ENCODE assay signal across 16 cellular contexts in genomic region chr17:55705847-55706246, GRCh38. TPM values are rescaled to one million over a fixed set of nuclear protein-coding genes. Genes with fewer than 3 reads are reported as not detected.
DNase-seq lines count a peak whose midpoint lies in the region; ATAC-seq and TF ChIP-seq lines count a peak whose summit lies in the region.
"Had no signal": no experiment of that assay in that cellular context is flagged by ENCODE, and none has a peak within 500 bp of the region (broad histone marks: within the 10 kb centered on the region; RNA-seq: fewer than 3 reads in every experiment).

No MANE protein-coding gene starts in this region.

- H3K4me1 ChIP-seq in mesendoderm (ENCODE audit: control insufficient read depth, low read depth, low read length) = peaks cover 4% of the 10 kb centered on the region

- no peaks in the 10 kb centered on the region for H3K79me2 ChIP-seq in mesendoderm (ENCODE audit: control insufficient read depth, insufficient read depth, low read length)

- H2BK5ac ChIP-seq in mesendoderm (ENCODE audit: low read length) = no peak overlapping the region

- H3K23ac ChIP-seq in mesendoderm (ENCODE audit: low read length) = no peak overlapping the region

- peaks cover 0 to 3% of the 10 kb centered on the region in 2 donors for H3K36me3 Mint-ChIP-seq in stimulated activated naive B cell treated with anti-CD40 and anti-IgM and Interleukin-4, amounts not matched to agents 10 μg/mL and 1 μg/mL and 100 μg/mL, for 72 hours
- H3K36me3 Mint-ChIP-seq: activated naive CD4-positive, alpha-beta T cell treated with anti-CD3 and anti-CD28 coated beads, Interleukin-2, amount 50 U/mL, for 24 hours had no signal

- H3K27ac ChIP-seq in mesendoderm (ENCODE audit: low read depth, low read length) = no peak overlapping the region

- H3K27me3 Mint-ChIP-seq in stimulated activated naive B cell treated with anti-CD40 and anti-IgM and Interleukin-4, amounts not matched to agents 10 μg/mL and 1 μg/mL and 100 μg/mL, for 72 hours = peaks cover 31 to 40% of the 10 kb centered on the region in 2 donors

- H3K9ac ChIP-seq in mesendoderm (ENCODE audit: low read length) = no peak overlapping the region

- H3K4me3 Mint-ChIP-seq in stimulated activated naive B cell treated with anti-CD40 and anti-IgM and Interleukin-4, amounts not matched to agents 10 μg/mL and 1 μg/mL and 100 μg/mL, for 72 hours = no peak overlapping the region
- H3K4me3 Mint-ChIP-seq: activated naive CD4-positive, alpha-beta T cell treated with anti-CD3 and anti-CD28 coated beads, Interleukin-2, amount 50 U/mL, for 24 hours; nephron progenitor cell had no signal

- H2BK15ac ChIP-seq in mesendoderm (replicated peaks; ENCODE audit: low read depth) = no peak overlapping the region

- H3K36me3 ChIP-seq in mesendoderm (ENCODE audit: control insufficient read depth, insufficient read depth, low read length) = no peaks in the 10 kb centered on the region
- H3K36me3 ChIP-seq: spleen had no signal

- DNase-seq in NCI-H1092 treated with DMSO at 0.1 percent for 48 hours (lab: John Stamatoyannopoulos, UW) (peak; percentile 5), NCI-H1092 (lab: John Stamatoyannopoulos, UW) (no peak), NCI-H510A treated with DMSO at 0.1 percent for 48 hours (lab: John Stamatoyannopoulos, UW) (peak; percentile 78), mesendoderm (no peak), ureter (ENCODE audit: low spot score) (no peak), foreskin fibroblast (no peak)
- DNase-seq in stimulated activated naive B cell treated with anti-CD40 and anti-IgM and Interleukin-4, amounts not matched to agents 10 μg/mL and 1 μg/mL and 100 μg/mL, for 72 hours = peak; percentile 4
- DNase-seq: 8988T; activated CD4-positive, alpha-beta T cell treated with anti-CD3 and anti-CD28 coated beads, Interleukin-2, amount 50 U/mL, for 48 hours; NCI-H526; nephron progenitor cell; spleen; stimulated activated CD8-positive, alpha-beta memory T cell treated with anti-CD3 and anti-CD28 coated beads, Interleukin-4, amount 100 ng/mL, for 48 hours had no signal

- no peaks in the 10 kb centered on the region for H3K27me3 ChIP-seq in mesendoderm (ENCODE audit: insufficient read depth, low read length, poor library complexity)
- H3K27me3 ChIP-seq: spleen had no signal

- no peak overlapping the region for H3K4me2 ChIP-seq in mesendoderm (ENCODE audit: low read length)

- no peaks in the 10 kb centered on the region for H3K4me1 Mint-ChIP-seq in stimulated activated naive B cell treated with anti-CD40 and anti-IgM and Interleukin-4, amounts not matched to agents 10 μg/mL and 1 μg/mL and 100 μg/mL, for 72 hours
- H3K4me1 Mint-ChIP-seq: activated naive CD4-positive, alpha-beta T cell treated with anti-CD3 and anti-CD28 coated beads, Interleukin-2, amount 50 U/mL, for 24 hours had no signal

- H2AK5ac ChIP-seq in mesendoderm (ENCODE audit: low read length) = no peak overlapping the region

- H3K4ac ChIP-seq in mesendoderm (ENCODE audit: low read depth, low read length) = no peak overlapping the region

- H3K56ac ChIP-seq in mesendoderm (ENCODE audit: low read length) = no peak overlapping the region

- no peak overlapping the region for H3K18ac ChIP-seq in mesendoderm (ENCODE audit: low read length)

- no peak for TF ChIP-seq CTCF in foreskin fibroblast (IDR thresholded peaks at IDR 0.05; ENCODE audit: low read depth, low read length)

- no peak overlapping the region for H4K5ac ChIP-seq in mesendoderm (ENCODE audit: low read length)

- ATAC-seq in HG02885 (IDR thresholded peaks at IDR 0.05; ENCODE audit: poor library complexity, unreplicated experiment) = peak; percentile 84
- peak in 1 of 2 donors; percentile 55 for ATAC-seq in stimulated activated naive B cell treated with anti-CD40 and anti-IgM and Interleukin-4, amounts not matched to agents 10 μg/mL and 1 μg/mL and 100 μg/mL, for 72 hours (replicated peaks)

- no peak overlapping the region for H3K27ac Mint-ChIP-seq in stimulated activated naive B cell treated with anti-CD40 and anti-IgM and Interleukin-4, amounts not matched to agents 10 μg/mL and 1 μg/mL and 100 μg/mL, for 72 hours
- H3K27ac Mint-ChIP-seq: activated naive CD4-positive, alpha-beta T cell treated with anti-CD3 and anti-CD28 coated beads, Interleukin-2, amount 50 U/mL, for 24 hours; nephron progenitor cell had no signal

- H3K4me3 ChIP-seq in mesendoderm (ENCODE audit: low read length) (no peak overlapping the region), foreskin fibroblast (ENCODE audit: low read depth in 1 of 2, low read length in 2 of 2) (no peak overlapping the region)
- H3K4me3 ChIP-seq: spleen had no signal

- no peak overlapping the region for H2BK120ac ChIP-seq in mesendoderm (ENCODE audit: low read depth, low read length)

- peaks cover 8 to 14% of the 10 kb centered on the region in 2 donors for H3K9me3 Mint-ChIP-seq in stimulated activated naive B cell treated with anti-CD40 and anti-IgM and Interleukin-4, amounts not matched to agents 10 μg/mL and 1 μg/mL and 100 μg/mL, for 72 hours
- H3K9me3 Mint-ChIP-seq: activated naive CD4-positive, alpha-beta T cell treated with anti-CD3 and anti-CD28 coated beads, Interleukin-2, amount 50 U/mL, for 24 hours had no signal

- no peak overlapping the region for H4K8ac ChIP-seq in mesendoderm (ENCODE audit: low read depth, low read length)

- H3K79me1 ChIP-seq in mesendoderm (ENCODE audit: low read length) = no peaks in the 10 kb centered on the region

RNA-seq across cellular contexts. Expression of gene TMEM100, which starts 16.8 kb away (rescaled TPM):
- 0.31 TPM for polyA plus RNA-seq in mesendoderm (2013, experiment 1 of 2)
- polyA plus RNA-seq in mesendoderm (2013, experiment 2 of 2) = 0.53 TPM
- total RNA-seq in ureter = 8.4 TPM
- total RNA-seq: kidney epithelial cell had no signal

RNA-seq across cellular contexts. Expression of gene PCTP, which starts 45.0 kb away (rescaled TPM):
- polyA plus RNA-seq in mesendoderm (2013, experiment 1 of 2) = 16.0 TPM
- polyA plus RNA-seq in mesendoderm (2013, experiment 2 of 2) = 16.1 TPM
- 33.9 TPM for total RNA-seq in ureter

Comparison
In these comparisons a context has a peak if more than half of its experiments do, and no peak if none do; other contexts are left out.
1. DNase-seq: peak in NCI-H1092 treated with DMSO at 0.1 percent for 48 hours (single experiment), NCI-H510A treated with DMSO at 0.1 percent for 48 hours (single experiment) and stimulated activated naive B cell treated with anti-CD40 and anti-IgM and Interleukin-4, amounts not matched to agents 10 μg/mL and 1 μg/mL and 100 μg/mL, for 72 hours (single experiment); none in NCI-H1092 (single experiment), mesendoderm (single experiment), ureter (single experiment) and foreskin fibroblast (0 of 2).